ENCODE assay signal across 32 cellular contexts in the genomic region with DNA sequence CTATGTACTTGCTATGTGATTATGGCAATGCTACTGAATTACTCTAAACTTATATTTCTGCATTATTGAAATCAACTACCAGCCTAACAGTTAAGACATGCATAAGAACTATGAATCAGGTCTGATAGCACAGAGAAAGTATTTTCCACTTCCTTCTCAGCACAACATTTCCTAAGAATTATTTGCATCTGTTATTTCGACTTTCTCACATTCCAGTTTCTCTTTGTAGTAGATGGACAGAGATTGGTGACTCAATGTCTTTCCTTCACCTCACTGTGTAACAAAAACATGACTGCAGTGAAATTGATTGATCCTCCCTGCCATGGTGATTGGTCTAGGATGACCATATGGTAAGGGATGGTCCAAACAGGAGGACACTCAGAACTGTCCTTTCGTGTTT. TPM values are rescaled to one million over a fixed set of nuclear protein-coding genes. Genes with fewer than 3 reads are reported as not detected.
DNase-seq lines count a peak whose midpoint lies in the region; ATAC-seq, FAIRE-seq and TF ChIP-seq lines count a peak whose summit lies in the region.
"Had no signal": no experiment of that assay in that cellular context is flagged by ENCODE, and none has a peak within 500 bp of the region (broad histone marks: within the 10 kb centered on the region; RNA-seq: fewer than 3 reads in every experiment).

No MANE protein-coding gene starts in this region.

- FAIRE-seq in urothelium cell line (lab: Jason Lieb, UNC) = peak; percentile 71
- FAIRE-seq: D721Med, GM12892, RCC 7860 had no signal

- POLR2A ChIA-PET in activated CD4-positive, alpha-beta memory T cell treated with anti-CD3 and anti-CD28 coated beads for 36 hours (lab: Charles Lee) = no interaction called here

- intact Hi-C loops in activated CD4-positive, alpha-beta memory T cell treated with anti-CD3 and anti-CD28 coated beads for 36 hours (cut with micrococcal nuclease) = no loop called here

- H3K9me3 Mint-ChIP-seq in HFFc6 = peaks cover 12% of the 10 kb centered on the region
- H3K9me3 Mint-ChIP-seq in activated CD4-positive, alpha-beta memory T cell treated with anti-CD3 and anti-CD28 coated beads for 36 hours = no peaks in the 10 kb centered on the region
- H3K9me3 Mint-ChIP-seq: activated naive CD4-positive, alpha-beta T cell treated with anti-CD3 and anti-CD28 coated beads for 36 hours; activated T-helper 1 cell treated with anti-CD3 and anti-CD28 coated beads, Interleukin-12 subunit alpha, Interleukin-12 subunit beta, Interleukin-2, Interleukin-4 antibody, amounts not matched to agents 30 ng/mL and 10 ng/mL and 1 ng/mL, durations not matched to agents 14 hours and 24 hours and 36 hours; dendritic cell treated with granulocyte-macrophage colony-stimulating factor and Interleukin-4, amounts not matched to agents 40 ng/mL and 50 ng/mL, for 4 days had no signal

- TF ChIP-seq CTCF in HFFc6 (IDR thresholded peaks at IDR 0.05) = no peak

- H3K36me3 Mint-ChIP-seq in HFFc6 (ENCODE audit: low read depth) = peaks cover 5% of the 10 kb centered on the region; the same call in 1 of the 2 replicates
- H3K36me3 Mint-ChIP-seq in activated CD4-positive, alpha-beta memory T cell treated with anti-CD3 and anti-CD28 coated beads for 36 hours = no peaks in the 10 kb centered on the region
- H3K36me3 Mint-ChIP-seq: stimulated activated naive B cell treated with anti-CD40 and anti-IgM and Interleukin-4, amounts not matched to agents 10 μg/mL and 1 μg/mL and 100 μg/mL, for 72 hours had no signal

- peaks cover 43% of the 10 kb centered on the region for H3K4me1 Mint-ChIP-seq in HFFc6 (ENCODE audit: low read depth)
- no peaks in the 10 kb centered on the region for H3K4me1 Mint-ChIP-seq in activated CD4-positive, alpha-beta memory T cell treated with anti-CD3 and anti-CD28 coated beads for 36 hours (ENCODE audit: low read depth)
- H3K4me1 Mint-ChIP-seq: memory B cell had no signal

- no peaks in the 10 kb centered on the region for H3K36me3 ChIP-seq in adipocyte (ENCODE audit: control insufficient read depth, insufficient read depth, low read length, severe bottlenecking)
- H3K36me3 ChIP-seq: sigmoid colon had no signal

- H3K27ac Mint-ChIP-seq in HFFc6 = peak overlapping the region; percentile 29
- no peak overlapping the region for H3K27ac Mint-ChIP-seq in activated CD4-positive, alpha-beta memory T cell treated with anti-CD3 and anti-CD28 coated beads for 36 hours
- H3K27ac Mint-ChIP-seq: activated naive CD4-positive, alpha-beta T cell treated with anti-CD3 and anti-CD28 coated beads for 36 hours; activated T-helper 1 cell treated with anti-CD3 and anti-CD28 coated beads, Interleukin-12 subunit alpha, Interleukin-12 subunit beta, Interleukin-2, Interleukin-4 antibody, amounts not matched to agents 30 ng/mL and 10 ng/mL and 1 ng/mL, durations not matched to agents 14 hours and 24 hours and 36 hours; CD4-positive, alpha-beta T cell; dendritic cell treated with granulocyte-macrophage colony-stimulating factor and Interleukin-4, amounts not matched to agents 40 ng/mL and 50 ng/mL, for 4 days; GM23338; memory B cell; progenitor cell of endocrine pancreas; stimulated activated naive B cell treated with anti-CD40 and anti-IgM and Interleukin-4, amounts not matched to agents 10 μg/mL and 1 μg/mL and 100 μg/mL, for 72 hours had no signal

- H3K27me3 Mint-ChIP-seq in HFFc6 (ENCODE audit: insufficient read depth) = peaks cover 3% of the 10 kb centered on the region
- H3K27me3 Mint-ChIP-seq in activated CD4-positive, alpha-beta memory T cell treated with anti-CD3 and anti-CD28 coated beads for 36 hours = peaks cover 25% of the 10 kb centered on the region

- H3K9ac ChIP-seq in adipocyte (ENCODE audit: low read length) = no peak overlapping the region

- CTCF ChIA-PET in activated CD4-positive, alpha-beta memory T cell treated with anti-CD3 and anti-CD28 coated beads for 36 hours (lab: Charles Lee) = no interaction called here

- H3K27me3 ChIP-seq in adipocyte (replicated peaks; ENCODE audit: control insufficient read depth, insufficient read depth, low read length) = no peaks in the 10 kb centered on the region
- H3K27me3 ChIP-seq: sigmoid colon, testis had no signal

- peaks cover 11% of the 10 kb centered on the region for H3K4me1 ChIP-seq in adipocyte (ENCODE audit: control insufficient read depth, insufficient read depth, low read length)
- H3K4me1 ChIP-seq: testis had no signal

- no peaks in the 10 kb centered on the region for H3K9me3 ChIP-seq in adipocyte (ENCODE audit: control insufficient read depth, low read length)
- H3K9me3 ChIP-seq: sigmoid colon, testis had no signal

- ATAC-seq in GM19324 (IDR thresholded peaks at IDR 0.05; ENCODE audit: low FRiP score, unreplicated experiment) = no peak
- ATAC-seq: GM23338; stimulated activated naive B cell treated with anti-CD40 and anti-IgM and Interleukin-4, amounts not matched to agents 10 μg/mL and 1 μg/mL and 100 μg/mL, for 72 hours had no signal

- DNase-seq in HFFc6 = peak; percentile 33
- DNase-seq in adipocyte (ENCODE audit: low read depth) = peak; percentile 40
- peak; percentile 41 for DNase-seq in fibroblast of peridontal ligament (ENCODE audit: extremely low read depth)
- no peak for DNase-seq in urothelium cell line (ENCODE audit: low spot score)
- no peak for DNase-seq in activated CD4-positive, alpha-beta memory T cell treated with anti-CD3 and anti-CD28 coated beads for 36 hours
- no peak for DNase-seq in activated CD4-positive, CD25-positive, alpha-beta regulatory T cell (lab: John Stamatoyannopoulos, UW)
- DNase-seq: activated CD4-positive, alpha-beta T cell treated with anti-CD3 and anti-CD28 coated beads, Interleukin-2, amount 50 U/mL, for 4 hours; activated CD8-positive, alpha-beta memory T cell treated with anti-CD3 and anti-CD28 coated beads, Interleukin-2, amount 50 U/mL, for 4 hours; activated naive CD4-positive, alpha-beta T cell treated with anti-CD3 and anti-CD28 coated beads for 36 hours; CD4-positive, alpha-beta T cell; head of caudate nucleus; NCI-H1092 treated with DMSO at 0.1 percent for 48 hours; NCI-H187; NCI-H2171 treated with DMSO at 0.1 percent for 48 hours; NCI-H526; sigmoid colon; stimulated activated CD4-positive, alpha-beta T cell treated with anti-CD3 and anti-CD28 coated beads, Interleukin-4, amount 100 ng/mL, for 4 hours; stimulated activated naive B cell treated with anti-CD40 and anti-IgM and Interleukin-4, amounts not matched to agents 10 μg/mL and 1 μg/mL and 100 μg/mL, for 72 hours; T-helper 1 cell; testis had no signal

- no peak overlapping the region for H3K4me3 ChIP-seq in adipocyte (ENCODE audit: low read length)
- H3K4me3 ChIP-seq: GM23338, sigmoid colon, testis had no signal

- H3K4me3 Mint-ChIP-seq in HFFc6 = peak overlapping the region; percentile 55
- H3K4me3 Mint-ChIP-seq in activated CD4-positive, alpha-beta memory T cell treated with anti-CD3 and anti-CD28 coated beads for 36 hours = no peak overlapping the region
- H3K4me3 Mint-ChIP-seq: activated naive CD4-positive, alpha-beta T cell treated with anti-CD3 and anti-CD28 coated beads for 36 hours; activated T-helper 1 cell treated with anti-CD3 and anti-CD28 coated beads, Interleukin-12 subunit alpha, Interleukin-12 subunit beta, Interleukin-2, Interleukin-4 antibody, amounts not matched to agents 30 ng/mL and 10 ng/mL and 1 ng/mL, durations not matched to agents 14 hours and 24 hours and 36 hours; CD4-positive, alpha-beta T cell; dendritic cell treated with granulocyte-macrophage colony-stimulating factor and Interleukin-4, amounts not matched to agents 40 ng/mL and 50 ng/mL, for 4 days; GM23338; memory B cell; stimulated activated naive B cell treated with anti-CD40 and anti-IgM and Interleukin-4, amounts not matched to agents 10 μg/mL and 1 μg/mL and 100 μg/mL, for 72 hours had no signal

RNA-seq across cellular contexts. Expression of a gene that starts 13.1 kb away (rescaled TPM):
- total RNA-seq in HFFc6 (2021; fragmentation: NEBNext Ultra II Directional; extraction: Animal tissue kit (Norgen Biotek cat#: 25700)) = 100 to 1,000 TPM in 1 of 6 experiments, 10 to 100 TPM in 5; 35.4 to 112 (median 42.1) TPM
- not detected for total RNA-seq in activated CD4-positive, alpha-beta memory T cell treated with anti-CD3 and anti-CD28 coated beads for 36 hours
- total RNA-seq: activated naive CD4-positive, alpha-beta T cell treated with anti-CD3 and anti-CD28 coated beads for 36 hours; activated T-helper 1 cell treated with anti-CD3 and anti-CD28 coated beads, Interleukin-12 subunit alpha, Interleukin-12 subunit beta, Interleukin-2, Interleukin-4 antibody, amounts not matched to agents 30 ng/mL and 10 ng/mL and 1 ng/mL, durations not matched to agents 14 hours and 24 hours and 36 hours; cardiac septum; CD4-positive, alpha-beta T cell; GM23338; progenitor cell of endocrine pancreas; testis had no signal

RNA-seq across cellular contexts. Expression of a gene that starts 32.4 kb away (rescaled TPM):
- total RNA-seq in HFFc6 (2021; fragmentation: NEBNext Ultra II Directional; extraction: Animal tissue kit (Norgen Biotek cat#: 25700)) = 1,000 to 10,000 TPM in 4 of 6 experiments, 100 to 1,000 TPM in 2; 523 to 1,218 (median 1,082) TPM
- not detected for total RNA-seq in activated CD4-positive, alpha-beta memory T cell treated with anti-CD3 and anti-CD28 coated beads for 36 hours
- total RNA-seq: activated naive CD4-positive, alpha-beta T cell treated with anti-CD3 and anti-CD28 coated beads for 36 hours; activated T-helper 1 cell treated with anti-CD3 and anti-CD28 coated beads, Interleukin-12 subunit alpha, Interleukin-12 subunit beta, Interleukin-2, Interleukin-4 antibody, amounts not matched to agents 30 ng/mL and 10 ng/mL and 1 ng/mL, durations not matched to agents 14 hours and 24 hours and 36 hours; CD4-positive, alpha-beta T cell; GM23338 had no signal

RNA-seq across cellular contexts. Expression of a gene that starts 44.5 kb away (rescaled TPM):
- 1 to 10 TPM in 1 of 6 experiments, under 1 TPM in 5; 0.20 to 1.2 (median 0.31) TPM for total RNA-seq in HFFc6 (2021; fragmentation: NEBNext Ultra II Directional; extraction: Animal tissue kit (Norgen Biotek cat#: 25700))
- not detected for total RNA-seq in activated CD4-positive, alpha-beta memory T cell treated with anti-CD3 and anti-CD28 coated beads for 36 hours
- total RNA-seq: activated naive CD4-positive, alpha-beta T cell treated with anti-CD3 and anti-CD28 coated beads for 36 hours; cardiac septum; CD4-positive, alpha-beta T cell; GM23338; progenitor cell of endocrine pancreas had no signal

RNA-seq across cellular contexts. Expression of a gene that starts 49.9 kb away (rescaled TPM):
- total RNA-seq in HFFc6 (2021; fragmentation: NEBNext Ultra II Directional; extraction: Animal tissue kit (Norgen Biotek cat#: 25700)) = 1 to 10 TPM in 4 of 6 experiments, under 1 TPM in 2; 0.33 to 3.9 (median 1.1) TPM
- not detected for total RNA-seq in activated CD4-positive, alpha-beta memory T cell treated with anti-CD3 and anti-CD28 coated beads for 36 hours
- total RNA-seq: activated naive CD4-positive, alpha-beta T cell treated with anti-CD3 and anti-CD28 coated beads for 36 hours; activated T-helper 1 cell treated with anti-CD3 and anti-CD28 coated beads, Interleukin-12 subunit alpha, Interleukin-12 subunit beta, Interleukin-2, Interleukin-4 antibody, amounts not matched to agents 30 ng/mL and 10 ng/mL and 1 ng/mL, durations not matched to agents 14 hours and 24 hours and 36 hours; cardiac septum; CD4-positive, alpha-beta T cell; Daoy; progenitor cell of endocrine pancreas; sigmoid colon; urinary bladder had no signal

Comparison
In these comparisons a context has a peak if more than half of its experiments do, and no peak if none do; other contexts are left out.
1. DNase-seq: peak in HFFc6 (single experiment), adipocyte (single experiment) and fibroblast of peridontal ligament (single experiment); none in urothelium cell line (single experiment), activated CD4-positive, alpha-beta memory T cell treated with anti-CD3 and anti-CD28 coated beads for 36 hours (single experiment) and activated CD4-positive, CD25-positive, alpha-beta regulatory T cell (0 of 4).
2. RNA of a gene that starts 13.1 kb away (total RNA-seq): 35.4 to 112 TPM in HFFc6; not detected in activated CD4-positive, alpha-beta memory T cell treated with anti-CD3 and anti-CD28 coated beads for 36 hours; every median in the first group is over 10 times any median in the second.
3. RNA of a gene that starts 32.4 kb away (total RNA-seq): 523 to 1,218 TPM in HFFc6; not detected in activated CD4-positive, alpha-beta memory T cell treated with anti-CD3 and anti-CD28 coated beads for 36 hours; every median in the first group is over 100 times any median in the second.